ENCODE assay signal across 15 cellular contexts in the genomic region with DNA sequence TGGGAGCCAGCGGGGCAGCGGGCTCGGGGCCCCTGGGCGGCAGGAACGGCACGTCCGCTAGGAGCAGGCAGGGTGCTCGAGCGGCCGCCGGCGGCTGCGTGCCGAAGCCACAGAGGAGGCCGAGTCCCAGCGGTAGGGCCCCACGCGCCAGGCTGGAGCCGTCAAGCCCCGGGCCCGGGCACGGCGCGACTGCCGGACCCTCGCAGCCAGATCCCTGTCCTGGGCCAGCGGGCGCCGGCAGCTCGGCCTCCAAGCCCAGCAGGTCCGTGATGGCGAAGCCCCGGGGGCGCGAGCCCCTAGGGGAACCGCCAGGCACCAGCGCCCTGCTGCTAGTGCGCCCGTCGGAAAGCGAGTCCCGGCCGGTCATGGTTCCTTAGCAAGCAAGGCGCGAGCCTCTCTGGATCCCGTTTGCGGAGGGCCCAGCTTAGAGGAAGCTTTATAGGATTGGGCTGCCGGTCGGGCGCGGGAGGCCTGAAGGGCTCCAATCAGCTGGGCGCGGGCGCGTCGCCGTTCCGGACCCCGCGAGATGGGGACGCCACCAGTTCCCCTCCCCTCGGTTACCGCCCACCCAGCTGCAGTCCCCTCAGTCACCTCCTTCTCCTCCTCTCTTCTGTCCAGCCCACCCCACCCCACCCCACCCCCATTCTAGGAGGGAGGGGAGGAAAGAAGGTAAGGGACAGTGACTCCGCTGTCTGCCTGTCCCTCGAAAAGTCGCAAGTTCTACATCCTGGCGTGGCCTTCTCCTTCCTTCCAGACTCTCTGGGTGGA. TPM values are rescaled to one million over a fixed set of nuclear protein-coding genes. Genes with fewer than 3 reads are reported as not detected.
DNase-seq lines count a peak whose midpoint lies in the region.
"Had no signal": no experiment of that assay in that cellular context is flagged by ENCODE, and none has a peak within 500 bp of the region (broad histone marks: within the 10 kb centered on the region; RNA-seq: fewer than 3 reads in every experiment).

A gene (minus strand): TSS at position 412 of the 768 bp plus-strand sequence. CDS start 45 bp downstream, at position 367.

- H3K27me3 ChIP-seq in ectodermal cell (ENCODE audit: control insufficient read depth, insufficient read depth, low read length, poor library complexity, severe bottlenecking), result peaks cover 100% of the 10 kb centered on the region
- H3K27me3 ChIP-seq in neuron (ENCODE audit: insufficient read depth, low read length), result peaks cover 76% of the 10 kb centered on the region

- no peak within 1 kb of the TSS for H3K27ac ChIP-seq in ectodermal cell (ENCODE audit: insufficient read depth, low read depth, low read length, poor library complexity, severe bottlenecking)
- H3K27ac ChIP-seq: skin epidermis, tibial artery had no signal

- H3K4me1 ChIP-seq in ES-I3 (ENCODE audit: insufficient read depth, low read length), result no peaks in the 10 kb centered on the region
- H3K4me1 ChIP-seq in ectodermal cell (ENCODE audit: control insufficient read depth, insufficient read depth, low read length), result peaks cover 25% of the 10 kb centered on the region
- H3K4me1 ChIP-seq in neuron (ENCODE audit: insufficient read depth, low read length), result peaks cover 11% of the 10 kb centered on the region

- no peak within 1 kb of the TSS for H2AFZ ChIP-seq in neuron (ENCODE audit: low read depth, low read length)

- H3K9ac ChIP-seq in ES-I3 (ENCODE audit: low read depth, low read length), result peak within 1 kb of the TSS; percentile 61; the same call in 1 of the 2 replicates

- 11% methylated on average over 65 of the region's 67 CpGs for WGBS in ectodermal cell, 2 experiments

- H3K9me3 ChIP-seq in ES-I3 (ENCODE audit: control insufficient read depth, insufficient read depth, low read length) (no peaks in the 10 kb centered on the region), ectodermal cell (ENCODE audit: control insufficient read depth, low read length) (no peaks in the 10 kb centered on the region), neuron (ENCODE audit: low read length) (peaks cover 3% of the 10 kb centered on the region)
- H3K9me3 ChIP-seq: tibial artery had no signal

- DNase-seq in NCI-H82 (lab: John Stamatoyannopoulos, UW) (peak; percentile 54), NCI-H82 treated with DMSO at 0.1 percent for 48 hours (lab: John Stamatoyannopoulos, UW; ENCODE audit: unreplicated experiment) (no peak), LoVo (ENCODE audit: low spot score) (no peak), nucleus accumbens (lab: John Stamatoyannopoulos, UW) (no peak)
- DNase-seq in stimulated activated CD4-positive, alpha-beta T cell treated with anti-CD3 and anti-CD28 coated beads, Interleukin-4, amount 100 ng/mL, for 4 hours, result no peak
- DNase-seq: central memory CD4-positive, alpha-beta T cell; natural killer cell; NCI-H1436 treated with DMSO at 0.1 percent for 48 hours; NCI-H510A treated with DMSO at 0.1 percent for 48 hours had no signal

- H3K36me3 ChIP-seq in ES-I3 (ENCODE audit: insufficient read depth, low read length) (no peaks in the 10 kb centered on the region), ectodermal cell (ENCODE audit: control insufficient read depth, insufficient read depth, low read length) (no peaks in the 10 kb centered on the region), neuron (ENCODE audit: insufficient read depth, low read length) (no peaks in the 10 kb centered on the region)
- H3K36me3 ChIP-seq: tibial artery had no signal

- peak within 1 kb of the TSS; percentile 25 for H3K4me3 ChIP-seq in ectodermal cell (ENCODE audit: insufficient read depth, low read depth, low read length)
- peak within 1 kb of the TSS; percentile 45 for H3K4me3 ChIP-seq in neuron (ENCODE audit: low read length)
- H3K4me3 ChIP-seq: K562, skin epidermis, tibial artery had no signal

RNA-seq across cellular contexts. Expression of the gene that starts here (rescaled TPM):
- not detected for polyA plus RNA-seq in ectodermal cell (2013, experiment 1 of 4)
- 0.12 TPM for polyA plus RNA-seq in ectodermal cell (2013, experiment 2 of 4)
- polyA plus RNA-seq in ectodermal cell (2013, experiment 3 of 4), result 0.27 TPM
- polyA plus RNA-seq in ectodermal cell (2013, experiment 4 of 4), result 0.24 TPM
- polyA plus RNA-seq: K562 had no signal
